ENCODE assay signal across 17 cellular contexts in genomic region chr5:149781612-149782011, GRCh38. TPM values are rescaled to one million over a fixed set of nuclear protein-coding genes. Genes with fewer than 3 reads are reported as not detected.
DNase-seq lines count a peak whose midpoint lies in the region; ATAC-seq, FAIRE-seq and TF ChIP-seq lines count a peak whose summit lies in the region.
"Had no signal": no experiment of that assay in that cellular context is flagged by ENCODE, and none has a peak within 500 bp of the region (broad histone marks: within the 10 kb centered on the region; RNA-seq: fewer than 3 reads in every experiment).

No MANE protein-coding gene starts in this region.

- 96% methylated on average over 2 of the region's 2 CpGs for WGBS in GM12878 (ENCODE audit: insufficient coverage, insufficient replicate concordance, low lambda C conversion rate, missing lambda C conversion rate)

- peaks cover 94% of the 10 kb centered on the region for H3K4me1 ChIP-seq in left ventricle myocardium inferior
- peaks cover 54% of the 10 kb centered on the region for H3K4me1 ChIP-seq in GM12878 (ENCODE audit: control insufficient read depth, insufficient read depth, low read length)
- peaks cover 81% of the 10 kb centered on the region for H3K4me1 ChIP-seq in muscle layer of colon (ENCODE audit: insufficient read depth, low read length)
- H3K4me1 ChIP-seq in stomach smooth muscle (ENCODE audit: control insufficient read depth, insufficient read depth, low read length): peaks cover 63% of the 10 kb centered on the region

- RAD21 ChIA-PET in GM12878 (lab: Charles Lee; ENCODE audit: unreplicated experiment): interaction anchor here (1.5 to 4.7 kb wide), 10 partner anchors 12 to 114 kb away, joined by 5 to 79 read pairs (median 9); no protein-coding TSS in a partner anchor

- no peaks in the 10 kb centered on the region for H4K20me1 ChIP-seq in GM12878 (ENCODE audit: control insufficient read depth, insufficient read depth)

- H3K27ac ChIP-seq in left ventricle myocardium inferior (replicated peaks) (peak overlapping the region; percentile 88), GM12878 (ENCODE audit: control insufficient read depth, insufficient read depth) (peak overlapping the region; percentile 60), muscle layer of colon (ENCODE audit: low read depth, low read length) (peak overlapping the region; percentile 54), stomach smooth muscle (ENCODE audit: low read length) (peak overlapping the region; percentile 95)
- H3K27ac ChIP-seq: HL-60, left lung had no signal

- DNase-seq in left ventricle myocardium inferior (no peak), Right ventricle myocardium inferior (ENCODE audit: missing footprints) (no peak), GM12878 (ENCODE audit: low read depth, low spot score) (no peak), GOT3 (lab: John Stamatoyannopoulos, UW) (no peak)
- no peak for DNase-seq in natural killer cell treated with Interleukin-12 subunit alpha and Interleukin-12 subunit beta and Interleukin-15 and Interleukin-18, amount 100 ng/mL, for 72 hours (ENCODE audit: low spot score)
- DNase-seq in stimulated activated CD8-positive, alpha-beta memory T cell treated with anti-CD3 and anti-CD28 coated beads, Interleukin-4, amount 100 ng/mL, for 48 hours: no peak
- DNase-seq: activated CD4-positive, alpha-beta T cell treated with anti-CD3 and anti-CD28 coated beads for 4 hours; IMR-90; left lung; NCI-H1694; NCI-H2227 treated with DMSO at 0.1 percent for 48 hours; stimulated activated CD4-positive, alpha-beta T cell treated with anti-CD3 and anti-CD28 coated beads, Interleukin-4, amount 100 ng/mL, for 24 hours had no signal

- CTCF ChIA-PET in GM12878 (lab: Yijun Ruan, JAX): interaction anchor here (0.7 to 10.4 kb wide), 10 partner anchors 10 to 130 kb away, joined by 3 to 130 read pairs (median 7); no protein-coding TSS in a partner anchor

- in situ Hi-C loops in GM12878 (cut with MboI): no loop called here

- H3K36me3 Mint-ChIP-seq in natural killer cell treated with Interleukin-12 subunit alpha and Interleukin-12 subunit beta and Interleukin-15 and Interleukin-18, amount 100 ng/mL, for 72 hours: no peaks in the 10 kb centered on the region

- no peak for TF ChIP-seq POLR2A in GM12878 (IDR thresholded peaks at IDR 0.05; ENCODE audit: low read depth, low read length)

- intact Hi-C loops in left ventricle myocardium inferior (cut with micrococcal nuclease) (no loop called here), Right ventricle myocardium inferior (cut with DNase I) (no loop called here), GM12878 (cut with micrococcal nuclease; ENCODE audit: unreplicated experiment) (no loop called here)

- TF ChIP-seq CTCF in left ventricle myocardium inferior (IDR thresholded peaks at IDR 0.05; ENCODE audit: borderline replicate concordance) (no peak), GM12878 (IDR thresholded peaks at IDR 0.05 in 2 of 3, conservative IDR thresholded peaks at IDR 0.05 in 1 of 3; ENCODE audit: control insufficient read depth in 2 of 3, extremely low read depth in 1 of 3, insufficient read depth in 1 of 3, low read depth in 3 of 3, low read length in 3 of 3) (no peak)

- SMC1A ChIA-PET in GM12878 (lab: Charles Lee; ENCODE audit: uncharacterized antibody, unreplicated experiment): interaction anchor here (1.1 to 12.0 kb wide), 8 partner anchors 13 to 142 kb away, joined by 3 to 329 read pairs (median 4); no protein-coding TSS in a partner anchor

- H3K27ac Mint-ChIP-seq in natural killer cell treated with Interleukin-12 subunit alpha and Interleukin-12 subunit beta and Interleukin-15 and Interleukin-18, amount 100 ng/mL, for 72 hours: no peak overlapping the region

- H3K4me3 Mint-ChIP-seq in natural killer cell treated with Interleukin-12 subunit alpha and Interleukin-12 subunit beta and Interleukin-15 and Interleukin-18, amount 100 ng/mL, for 72 hours: no peak overlapping the region

- FAIRE-seq in GM12878 (lab: Jason Lieb, UNC): no peak

- H3K4me1 Mint-ChIP-seq in natural killer cell treated with Interleukin-12 subunit alpha and Interleukin-12 subunit beta and Interleukin-15 and Interleukin-18, amount 100 ng/mL, for 72 hours (ENCODE audit: low read depth in 2 of 2): peaks cover 0 to 10% of the 10 kb centered on the region in 2 donors

- no TSS peak for BruUV-seq in GM12878 (replicated peaks; lab: Mats Ljungman, UMichigan)

- H3K9me3 ChIP-seq in left ventricle myocardium inferior (replicated peaks) (no peaks in the 10 kb centered on the region), GM12878 (replicated peaks; ENCODE audit: control insufficient read depth, insufficient read depth, low read length) (peaks cover 3% of the 10 kb centered on the region; the same call in 1 of the 3 replicates), muscle layer of colon (ENCODE audit: low read length) (no peaks in the 10 kb centered on the region), stomach smooth muscle (ENCODE audit: control insufficient read depth in 2 of 2, low read length in 2 of 2) (no peaks in the 10 kb centered on the region)
- H3K9me3 ChIP-seq: left lung, MG63, suprapubic skin had no signal

- peaks cover 69% of the 10 kb centered on the region for H3K79me2 ChIP-seq in GM12878 (ENCODE audit: control insufficient read depth, insufficient read depth, low read length)

- H3K27me3 Mint-ChIP-seq in natural killer cell treated with Interleukin-12 subunit alpha and Interleukin-12 subunit beta and Interleukin-15 and Interleukin-18, amount 100 ng/mL, for 72 hours: no peaks in the 10 kb centered on the region

- H3K4me2 ChIP-seq in GM12878 (ENCODE audit: control insufficient read depth, insufficient read depth): no peak overlapping the region

- no peak for TF ChIP-seq EP300 in GM12878 (IDR thresholded peaks at IDR 0.05; ENCODE audit: borderline replicate concordance in 1 of 2, control insufficient read depth in 1 of 2, low read depth in 2 of 2, low read length in 2 of 2)

- H2AFZ ChIP-seq in GM12878 (ENCODE audit: control insufficient read depth, low read depth, low read length): no peak overlapping the region

- no peaks in the 10 kb centered on the region for H3K27me3 ChIP-seq in left ventricle myocardium inferior (ENCODE audit: low read depth)
- H3K27me3 ChIP-seq in GM12878 (replicated peaks in 1 of 2; ENCODE audit: control insufficient read depth in 2 of 2, insufficient read depth in 2 of 2, low read length in 1 of 2): no peaks in the 10 kb centered on the region
- H3K27me3 ChIP-seq in muscle layer of colon (ENCODE audit: control insufficient read depth in 1 of 2, insufficient read depth in 2 of 2, low read length in 2 of 2): no peaks in the 10 kb centered on the region
- no peaks in the 10 kb centered on the region for H3K27me3 ChIP-seq in stomach smooth muscle (ENCODE audit: control insufficient read depth in 1 of 2, insufficient read depth in 2 of 2, low read length in 2 of 2)
- H3K27me3 ChIP-seq: left lung, MG63, suprapubic skin had no signal

- no peak for TF ChIP-seq RAD21 in GM12878 (IDR thresholded peaks at IDR 0.05; ENCODE audit: insufficient read depth, low read depth, low read length)

- H3K9ac ChIP-seq in GM12878 (ENCODE audit: control insufficient read depth, insufficient read depth, low read length): no peak overlapping the region
- no peak overlapping the region for H3K9ac ChIP-seq in muscle layer of colon (ENCODE audit: low read length)
- no peak overlapping the region for H3K9ac ChIP-seq in stomach smooth muscle (ENCODE audit: low read length in 2 of 2)

- ATAC-seq in Right ventricle myocardium inferior (no peak), GM12878 (no peak)
- ATAC-seq in natural killer cell treated with Interleukin-12 subunit alpha and Interleukin-12 subunit beta and Interleukin-15 and Interleukin-18, amount 100 ng/mL, for 72 hours: no peak
- ATAC-seq: left lung had no signal

- POLR2A ChIA-PET in GM12878 (lab: Charles Lee): interaction anchor here (0.6 to 9.0 kb wide), 13 partner anchors 10 to 1475 kb away, joined by 3 to 143 read pairs (median 6); no protein-coding TSS in a partner anchor

- H3K9me3 Mint-ChIP-seq in natural killer cell treated with Interleukin-12 subunit alpha and Interleukin-12 subunit beta and Interleukin-15 and Interleukin-18, amount 100 ng/mL, for 72 hours: no peaks in the 10 kb centered on the region

- H3K36me3 ChIP-seq in left ventricle myocardium inferior (no peaks in the 10 kb centered on the region), GM12878 (ENCODE audit: control insufficient read depth in 2 of 2, insufficient read depth in 2 of 2, low read length in 1 of 2) (peaks cover 0 to 5% of the 10 kb centered on the region in 2 experiments; a peak in 2 of 4 replicates), muscle layer of colon (ENCODE audit: insufficient read depth, low read length) (no peaks in the 10 kb centered on the region), stomach smooth muscle (ENCODE audit: control insufficient read depth in 2 of 2, insufficient read depth in 2 of 2, low read length in 2 of 2) (no peaks in the 10 kb centered on the region)
- H3K36me3 ChIP-seq: left lung, MG63, suprapubic skin had no signal

- H3K4me3 ChIP-seq in left ventricle myocardium inferior: no peak overlapping the region
- H3K4me3 ChIP-seq in GM12878: no peak overlapping the region
- no peak overlapping the region for H3K4me3 ChIP-seq in muscle layer of colon (ENCODE audit: low read depth in 1 of 2, low read length in 2 of 2)
- H3K4me3 ChIP-seq in stomach smooth muscle (ENCODE audit: low read length in 2 of 2): peak overlapping the region in 1 of 2 donors; percentile 3
- H3K4me3 ChIP-seq: left lung, MG63, suprapubic skin had no signal

TF ChIP-seq in GM12878, 131 proteins besides CTCF, POLR2A, EP300 and RAD21 (continues in another document):
- no peak for TF ChIP-seq ESRRA (IDR thresholded peaks at IDR 0.05; ENCODE audit: low read length)

RNA-seq across cellular contexts. Expression of gene PPARGC1B, which starts 51.5 kb away (rescaled TPM):
- total RNA-seq in left ventricle myocardium inferior (28.4 TPM), Right ventricle myocardium inferior (30.1 TPM), GM12878 (2014; rRNA removed) (5.3 and 6.4 TPM in 2 replicates), GM12878 (2014; rRNA removed; fragmentation: Illumina TruSeq; extraction: Trizol) (5.8 and 6.1 TPM in 2 replicates), GM12878 (2021) (18.1 and 20.5 TPM in 2 replicates)
- total RNA-seq in GM12878 (2013; cell fraction: nucleolus; rRNA removed): 55.8 and 60.6 TPM in 2 replicates
- 2.5 TPM for polyA plus RNA-seq in GM12878 (2011; ENCODE audit: low read depth)
- polyA plus RNA-seq in GM12878 (2011; rRNA removed) (3.0 and 4.7 TPM in 2 replicates), GM12878 (2014; fragmentation: Illumina TruSeq; extraction: Trizol) (7.8 and 8.6 TPM in 2 replicates), GM12878 (2014; fragmentation: Nextera tagmentation; extraction: Ambion mirVana) (1 to 10 TPM; 1.8 to 2.5 TPM), GM12878 (2014; rRNA removed) (7.3 and 7.5 TPM in 2 replicates), GM12878 (2016; fragmentation: Nextera tagmentation; extraction: Ambion mirVana) (10 to 100 TPM; 10.4 to 10.7 TPM)
- polyA plus RNA-seq in GM12878 (2011; cell fraction: cytosol; rRNA removed): 3.2 and 4.0 TPM in 2 replicates
- 24.1 and 34.3 TPM in 2 replicates for polyA plus RNA-seq in GM12878 (2011; cell fraction: nucleus; rRNA removed)
- polyA plus RNA-seq in GM12878 (2012): 3.1 and 3.8 TPM in 2 replicates
- 9.2 and 10.7 TPM in 2 replicates for polyA minus RNA-seq in GM12878 (2011; rRNA and poly(A)+ RNA removed)
- polyA minus RNA-seq in GM12878 (2011; cell fraction: cytosol; rRNA and poly(A)+ RNA removed): 5.5 and 6.4 TPM in 2 replicates
- 11.2 and 19.8 TPM in 2 replicates for polyA minus RNA-seq in GM12878 (2011; cell fraction: nucleus; rRNA and poly(A)+ RNA removed)
- total RNA-seq in natural killer cell treated with Interleukin-12 subunit alpha and Interleukin-12 subunit beta and Interleukin-15 and Interleukin-18, amount 100 ng/mL, for 72 hours: 10 to 100 TPM in 1 of 2 donors, 1 to 10 TPM in 1; 2.3 to 10.7 TPM
